Comparison of ENCODE assay signal across 1 cellular context in the genomic region with DNA sequence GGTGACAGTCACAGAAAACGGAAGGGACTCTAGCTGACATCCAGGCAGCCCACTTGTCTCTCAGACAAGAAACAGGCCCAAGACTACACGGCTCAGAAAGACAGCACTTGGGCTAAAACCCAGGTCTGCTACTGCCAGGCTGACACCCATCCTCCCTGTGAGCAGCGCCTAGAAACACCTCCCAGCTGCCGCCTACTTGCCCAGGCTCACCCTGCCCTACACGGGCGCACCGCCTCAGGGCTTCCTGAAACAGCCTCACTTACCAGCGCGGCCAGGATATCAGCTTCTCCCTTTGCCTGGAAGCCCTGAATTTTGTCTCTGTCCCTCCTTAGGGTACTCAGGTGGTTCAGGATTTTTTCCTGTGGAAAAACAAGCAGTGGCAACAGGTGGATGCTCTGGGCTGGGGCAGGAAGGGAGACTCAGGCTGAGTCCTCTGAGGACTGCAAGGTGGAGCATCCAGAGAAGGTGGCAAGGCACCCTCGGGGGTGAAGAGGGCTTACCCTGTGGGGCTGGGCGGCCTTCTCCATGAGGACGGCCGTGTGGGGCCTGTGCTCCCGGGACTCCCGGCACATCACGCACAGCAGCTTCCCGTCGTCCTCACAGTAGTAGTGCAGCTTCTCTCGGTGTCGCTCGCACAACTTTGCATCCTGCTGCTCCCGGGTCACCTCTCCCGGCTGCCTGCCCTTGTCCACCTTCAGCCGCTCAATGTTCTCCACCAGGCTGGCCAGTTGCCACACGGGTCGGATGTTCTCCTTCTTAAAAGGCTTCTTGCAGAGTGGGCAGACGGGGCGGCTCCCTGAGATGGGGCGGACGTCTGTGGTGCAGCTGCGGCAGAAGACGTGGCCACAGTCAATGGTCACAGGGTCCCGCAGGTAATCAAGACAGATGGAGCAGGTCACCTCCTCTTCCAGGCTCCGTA.
TF ChIP-seq lines count a peak whose summit lies in the region.

No MANE protein-coding gene starts in this region.

TF ChIP-seq in WTC11, 78 proteins besides CTCF, POLR2A, EP300 and RAD21:
- TF ChIP-seq FOXJ3 (CRISPR knock-in tag; IDR thresholded peaks at IDR 0.05; ENCODE audit: borderline replicate concordance) = no peak
- TF ChIP-seq ZNF263 (CRISPR knock-in tag; IDR thresholded peaks at IDR 0.05; ENCODE audit: low read depth) = no peak
- no peak for TF ChIP-seq ETV6 (CRISPR knock-in tag; IDR thresholded peaks at IDR 0.05)
- no peak for TF ChIP-seq TEAD4 (CRISPR knock-in tag; IDR thresholded peaks at IDR 0.05)
- TF ChIP-seq, protein P1, sequence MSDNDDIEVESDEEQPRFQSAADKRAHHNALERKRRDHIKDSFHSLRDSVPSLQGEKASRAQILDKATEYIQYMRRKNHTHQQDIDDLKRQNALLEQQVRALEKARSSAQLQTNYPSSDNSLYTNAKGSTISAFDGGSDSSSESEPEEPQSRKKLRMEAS (CRISPR knock-in tag; IDR thresholded peaks at IDR 0.05) = no peak
- no peak for TF ChIP-seq ZNF121 (CRISPR knock-in tag; IDR thresholded peaks at IDR 0.05)
- TF ChIP-seq, protein P2, sequence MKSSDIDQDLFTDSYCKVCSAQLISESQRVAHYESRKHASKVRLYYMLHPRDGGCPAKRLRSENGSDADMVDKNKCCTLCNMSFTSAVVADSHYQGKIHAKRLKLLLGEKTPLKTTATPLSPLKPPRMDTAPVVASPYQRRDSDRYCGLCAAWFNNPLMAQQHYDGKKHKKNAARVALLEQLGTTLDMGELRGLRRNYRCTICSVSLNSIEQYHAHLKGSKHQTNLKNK (CRISPR knock-in tag; IDR thresholded peaks at IDR 0.05) = no peak
- TF ChIP-seq MYBL2 (CRISPR knock-in tag; IDR thresholded peaks at IDR 0.05) = no peak
- no peak for TF ChIP-seq ELF4 (CRISPR knock-in tag; IDR thresholded peaks at IDR 0.05; ENCODE audit: low read depth)
- no peak for TF ChIP-seq JUN (CRISPR knock-in tag; IDR thresholded peaks at IDR 0.05)
- no peak for TF ChIP-seq SMAD4 (CRISPR knock-in tag; IDR thresholded peaks at IDR 0.05)
- TF ChIP-seq GTF2I (CRISPR knock-in tag; conservative IDR thresholded peaks at IDR 0.05) = no peak
- no peak for TF ChIP-seq ZNF423 (CRISPR knock-in tag; IDR thresholded peaks at IDR 0.05)
- TF ChIP-seq, protein P3, sequence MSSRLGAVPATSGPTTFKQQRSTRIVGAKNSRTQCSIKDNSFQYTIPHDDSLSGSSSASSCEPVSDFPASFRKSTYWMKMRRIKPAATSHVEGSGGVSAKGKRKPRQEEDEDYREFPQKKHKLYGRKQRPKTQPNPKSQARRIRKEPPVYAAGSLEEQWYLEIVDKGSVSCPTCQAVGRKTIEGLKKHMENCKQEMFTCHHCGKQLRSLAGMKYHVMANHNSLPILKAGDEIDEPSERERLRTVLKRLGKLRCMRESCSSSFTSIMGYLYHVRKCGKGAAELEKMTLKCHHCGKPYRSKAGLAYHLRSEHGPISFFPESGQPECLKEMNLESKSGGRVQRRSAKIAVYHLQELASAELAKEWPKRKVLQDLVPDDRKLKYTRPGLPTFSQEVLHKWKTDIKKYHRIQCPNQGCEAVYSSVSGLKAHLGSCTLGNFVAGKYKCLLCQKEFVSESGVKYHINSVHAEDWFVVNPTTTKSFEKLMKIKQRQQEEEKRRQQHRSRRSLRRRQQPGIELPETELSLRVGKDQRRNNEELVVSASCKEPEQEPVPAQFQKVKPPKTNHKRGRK (CRISPR knock-in tag; IDR thresholded peaks at IDR 0.05; ENCODE audit: borderline replicate concordance) = no peak
- TF ChIP-seq, protein P4, sequence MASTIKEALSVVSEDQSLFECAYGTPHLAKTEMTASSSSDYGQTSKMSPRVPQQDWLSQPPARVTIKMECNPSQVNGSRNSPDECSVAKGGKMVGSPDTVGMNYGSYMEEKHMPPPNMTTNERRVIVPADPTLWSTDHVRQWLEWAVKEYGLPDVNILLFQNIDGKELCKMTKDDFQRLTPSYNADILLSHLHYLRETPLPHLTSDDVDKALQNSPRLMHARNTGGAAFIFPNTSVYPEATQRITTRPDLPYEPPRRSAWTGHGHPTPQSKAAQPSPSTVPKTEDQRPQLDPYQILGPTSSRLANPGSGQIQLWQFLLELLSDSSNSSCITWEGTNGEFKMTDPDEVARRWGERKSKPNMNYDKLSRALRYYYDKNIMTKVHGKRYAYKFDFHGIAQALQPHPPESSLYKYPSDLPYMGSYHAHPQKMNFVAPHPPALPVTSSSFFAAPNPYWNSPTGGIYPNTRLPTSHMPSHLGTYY (CRISPR knock-in tag; IDR thresholded peaks at IDR 0.05) = no peak
- TF ChIP-seq, protein P5, sequence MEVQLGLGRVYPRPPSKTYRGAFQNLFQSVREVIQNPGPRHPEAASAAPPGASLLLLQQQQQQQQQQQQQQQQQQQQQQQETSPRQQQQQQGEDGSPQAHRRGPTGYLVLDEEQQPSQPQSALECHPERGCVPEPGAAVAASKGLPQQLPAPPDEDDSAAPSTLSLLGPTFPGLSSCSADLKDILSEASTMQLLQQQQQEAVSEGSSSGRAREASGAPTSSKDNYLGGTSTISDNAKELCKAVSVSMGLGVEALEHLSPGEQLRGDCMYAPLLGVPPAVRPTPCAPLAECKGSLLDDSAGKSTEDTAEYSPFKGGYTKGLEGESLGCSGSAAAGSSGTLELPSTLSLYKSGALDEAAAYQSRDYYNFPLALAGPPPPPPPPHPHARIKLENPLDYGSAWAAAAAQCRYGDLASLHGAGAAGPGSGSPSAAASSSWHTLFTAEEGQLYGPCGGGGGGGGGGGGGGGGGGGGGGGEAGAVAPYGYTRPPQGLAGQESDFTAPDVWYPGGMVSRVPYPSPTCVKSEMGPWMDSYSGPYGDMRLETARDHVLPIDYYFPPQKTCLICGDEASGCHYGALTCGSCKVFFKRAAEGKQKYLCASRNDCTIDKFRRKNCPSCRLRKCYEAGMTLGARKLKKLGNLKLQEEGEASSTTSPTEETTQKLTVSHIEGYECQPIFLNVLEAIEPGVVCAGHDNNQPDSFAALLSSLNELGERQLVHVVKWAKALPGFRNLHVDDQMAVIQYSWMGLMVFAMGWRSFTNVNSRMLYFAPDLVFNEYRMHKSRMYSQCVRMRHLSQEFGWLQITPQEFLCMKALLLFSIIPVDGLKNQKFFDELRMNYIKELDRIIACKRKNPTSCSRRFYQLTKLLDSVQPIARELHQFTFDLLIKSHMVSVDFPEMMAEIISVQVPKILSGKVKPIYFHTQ (CRISPR knock-in tag; IDR thresholded peaks at IDR 0.05) = no peak
